Comparison of ENCODE assay signal across 1 cellular context in the genomic region with DNA sequence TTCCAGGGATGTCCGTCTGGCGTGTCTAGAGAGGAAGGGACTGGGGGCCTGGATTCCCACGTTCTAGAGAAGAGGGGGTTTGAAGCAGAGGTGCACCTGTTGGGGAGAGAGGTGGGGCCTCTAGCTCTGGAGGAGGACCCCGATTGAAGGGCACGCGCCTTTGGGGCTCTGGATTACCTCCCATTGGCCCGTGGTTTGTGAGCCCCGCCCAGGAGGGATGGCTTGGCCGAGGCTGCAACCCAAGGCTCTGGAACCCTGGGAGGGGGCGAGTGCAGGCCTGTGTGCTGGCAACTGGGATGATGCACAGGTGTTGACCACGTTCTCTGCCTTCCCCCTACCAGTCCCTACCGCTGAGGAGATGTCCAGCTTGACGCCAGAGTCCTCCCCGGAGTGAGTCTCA.
TF ChIP-seq lines count a peak whose summit lies in the region.

No MANE protein-coding gene starts in this region.

TF ChIP-seq in GM23338, 12 proteins besides CTCF, POLR2A, EP300 and RAD21 (continued from another document):
- TF ChIP-seq, protein P1, sequence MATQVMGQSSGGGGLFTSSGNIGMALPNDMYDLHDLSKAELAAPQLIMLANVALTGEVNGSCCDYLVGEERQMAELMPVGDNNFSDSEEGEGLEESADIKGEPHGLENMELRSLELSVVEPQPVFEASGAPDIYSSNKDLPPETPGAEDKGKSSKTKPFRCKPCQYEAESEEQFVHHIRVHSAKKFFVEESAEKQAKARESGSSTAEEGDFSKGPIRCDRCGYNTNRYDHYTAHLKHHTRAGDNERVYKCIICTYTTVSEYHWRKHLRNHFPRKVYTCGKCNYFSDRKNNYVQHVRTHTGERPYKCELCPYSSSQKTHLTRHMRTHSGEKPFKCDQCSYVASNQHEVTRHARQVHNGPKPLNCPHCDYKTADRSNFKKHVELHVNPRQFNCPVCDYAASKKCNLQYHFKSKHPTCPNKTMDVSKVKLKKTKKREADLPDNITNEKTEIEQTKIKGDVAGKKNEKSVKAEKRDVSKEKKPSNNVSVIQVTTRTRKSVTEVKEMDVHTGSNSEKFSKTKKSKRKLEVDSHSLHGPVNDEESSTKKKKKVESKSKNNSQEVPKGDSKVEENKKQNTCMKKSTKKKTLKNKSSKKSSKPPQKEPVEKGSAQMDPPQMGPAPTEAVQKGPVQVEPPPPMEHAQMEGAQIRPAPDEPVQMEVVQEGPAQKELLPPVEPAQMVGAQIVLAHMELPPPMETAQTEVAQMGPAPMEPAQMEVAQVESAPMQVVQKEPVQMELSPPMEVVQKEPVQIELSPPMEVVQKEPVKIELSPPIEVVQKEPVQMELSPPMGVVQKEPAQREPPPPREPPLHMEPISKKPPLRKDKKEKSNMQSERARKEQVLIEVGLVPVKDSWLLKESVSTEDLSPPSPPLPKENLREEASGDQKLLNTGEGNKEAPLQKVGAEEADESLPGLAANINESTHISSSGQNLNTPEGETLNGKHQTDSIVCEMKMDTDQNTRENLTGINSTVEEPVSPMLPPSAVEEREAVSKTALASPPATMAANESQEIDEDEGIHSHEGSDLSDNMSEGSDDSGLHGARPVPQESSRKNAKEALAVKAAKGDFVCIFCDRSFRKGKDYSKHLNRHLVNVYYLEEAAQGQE (IDR thresholded peaks at IDR 0.05; ENCODE audit: unreplicated experiment), result no peak
- TF ChIP-seq, protein P2, sequence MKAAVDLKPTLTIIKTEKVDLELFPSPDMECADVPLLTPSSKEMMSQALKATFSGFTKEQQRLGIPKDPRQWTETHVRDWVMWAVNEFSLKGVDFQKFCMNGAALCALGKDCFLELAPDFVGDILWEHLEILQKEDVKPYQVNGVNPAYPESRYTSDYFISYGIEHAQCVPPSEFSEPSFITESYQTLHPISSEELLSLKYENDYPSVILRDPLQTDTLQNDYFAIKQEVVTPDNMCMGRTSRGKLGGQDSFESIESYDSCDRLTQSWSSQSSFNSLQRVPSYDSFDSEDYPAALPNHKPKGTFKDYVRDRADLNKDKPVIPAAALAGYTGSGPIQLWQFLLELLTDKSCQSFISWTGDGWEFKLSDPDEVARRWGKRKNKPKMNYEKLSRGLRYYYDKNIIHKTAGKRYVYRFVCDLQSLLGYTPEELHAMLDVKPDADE (IDR thresholded peaks at IDR 0.05), result no peak
- TF ChIP-seq POLR2AphosphoS5 (IDR thresholded peaks at IDR 0.05; ENCODE audit: low read depth) (no peak), EZH2 (IDR thresholded peaks at IDR 0.05; ENCODE audit: low read depth, unreplicated experiment) (no peak), STAT1 (IDR thresholded peaks at IDR 0.05; ENCODE audit: unreplicated experiment) (no peak)
- TF ChIP-seq, protein P3, sequence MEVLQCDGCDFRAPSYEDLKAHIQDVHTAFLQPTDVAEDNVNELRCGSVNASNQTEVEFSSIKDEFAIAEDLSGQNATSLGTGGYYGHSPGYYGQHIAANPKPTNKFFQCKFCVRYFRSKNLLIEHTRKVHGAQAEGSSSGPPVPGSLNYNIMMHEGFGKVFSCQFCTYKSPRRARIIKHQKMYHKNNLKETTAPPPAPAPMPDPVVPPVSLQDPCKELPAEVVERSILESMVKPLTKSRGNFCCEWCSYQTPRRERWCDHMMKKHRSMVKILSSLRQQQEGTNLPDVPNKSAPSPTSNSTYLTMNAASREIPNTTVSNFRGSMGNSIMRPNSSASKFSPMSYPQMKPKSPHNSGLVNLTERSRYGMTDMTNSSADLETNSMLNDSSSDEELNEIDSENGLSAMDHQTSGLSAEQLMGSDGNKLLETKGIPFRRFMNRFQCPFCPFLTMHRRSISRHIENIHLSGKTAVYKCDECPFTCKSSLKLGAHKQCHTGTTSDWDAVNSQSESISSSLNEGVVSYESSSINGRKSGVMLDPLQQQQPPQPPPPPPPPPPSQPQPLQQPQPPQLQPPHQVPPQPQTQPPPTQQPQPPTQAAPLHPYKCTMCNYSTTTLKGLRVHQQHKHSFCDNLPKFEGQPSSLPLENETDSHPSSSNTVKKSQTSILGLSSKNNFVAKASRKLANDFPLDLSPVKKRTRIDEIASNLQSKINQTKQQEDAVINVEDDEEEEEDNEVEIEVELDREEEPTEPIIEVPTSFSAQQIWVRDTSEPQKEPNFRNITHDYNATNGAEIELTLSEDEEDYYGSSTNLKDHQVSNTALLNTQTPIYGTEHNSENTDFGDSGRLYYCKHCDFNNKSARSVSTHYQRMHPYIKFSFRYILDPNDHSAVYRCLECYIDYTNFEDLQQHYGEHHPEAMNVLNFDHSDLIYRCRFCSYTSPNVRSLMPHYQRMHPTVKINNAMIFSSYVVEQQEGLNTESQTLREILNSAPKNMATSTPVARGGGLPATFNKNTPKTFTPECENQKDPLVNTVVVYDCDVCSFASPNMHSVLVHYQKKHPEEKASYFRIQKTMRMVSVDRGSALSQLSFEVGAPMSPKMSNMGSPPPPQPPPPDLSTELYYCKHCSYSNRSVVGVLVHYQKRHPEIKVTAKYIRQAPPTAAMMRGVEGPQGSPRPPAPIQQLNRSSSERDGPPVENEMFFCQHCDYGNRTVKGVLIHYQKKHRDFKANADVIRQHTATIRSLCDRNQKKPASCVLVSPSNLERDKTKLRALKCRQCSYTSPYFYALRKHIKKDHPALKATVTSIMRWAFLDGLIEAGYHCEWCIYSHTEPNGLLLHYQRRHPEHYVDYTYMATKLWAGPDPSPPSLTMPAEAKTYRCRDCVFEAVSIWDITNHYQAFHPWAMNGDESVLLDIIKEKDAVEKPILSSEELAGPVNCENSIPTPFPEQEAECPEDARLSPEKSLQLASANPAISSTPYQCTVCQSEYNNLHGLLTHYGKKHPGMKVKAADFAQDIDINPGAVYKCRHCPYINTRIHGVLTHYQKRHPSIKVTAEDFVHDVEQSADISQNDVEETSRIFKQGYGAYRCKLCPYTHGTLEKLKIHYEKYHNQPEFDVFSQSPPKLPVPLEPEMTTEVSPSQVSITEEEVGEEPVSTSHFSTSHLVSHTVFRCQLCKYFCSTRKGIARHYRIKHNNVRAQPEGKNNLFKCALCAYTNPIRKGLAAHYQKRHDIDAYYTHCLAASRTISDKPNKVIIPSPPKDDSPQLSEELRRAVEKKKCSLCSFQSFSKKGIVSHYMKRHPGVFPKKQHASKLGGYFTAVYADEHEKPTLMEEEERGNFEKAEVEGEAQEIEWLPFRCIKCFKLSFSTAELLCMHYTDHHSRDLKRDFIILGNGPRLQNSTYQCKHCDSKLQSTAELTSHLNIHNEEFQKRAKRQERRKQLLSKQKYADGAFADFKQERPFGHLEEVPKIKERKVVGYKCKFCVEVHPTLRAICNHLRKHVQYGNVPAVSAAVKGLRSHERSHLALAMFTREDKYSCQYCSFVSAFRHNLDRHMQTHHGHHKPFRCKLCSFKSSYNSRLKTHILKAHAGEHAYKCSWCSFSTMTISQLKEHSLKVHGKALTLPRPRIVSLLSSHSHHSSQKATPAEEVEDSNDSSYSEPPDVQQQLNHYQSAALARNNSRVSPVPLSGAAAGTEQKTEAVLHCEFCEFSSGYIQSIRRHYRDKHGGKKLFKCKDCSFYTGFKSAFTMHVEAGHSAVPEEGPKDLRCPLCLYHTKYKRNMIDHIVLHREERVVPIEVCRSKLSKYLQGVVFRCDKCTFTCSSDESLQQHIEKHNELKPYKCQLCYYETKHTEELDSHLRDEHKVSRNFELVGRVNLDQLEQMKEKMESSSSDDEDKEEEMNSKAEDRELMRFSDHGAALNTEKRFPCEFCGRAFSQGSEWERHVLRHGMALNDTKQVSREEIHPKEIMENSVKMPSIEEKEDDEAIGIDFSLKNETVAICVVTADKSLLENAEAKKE (CRISPR knock-in tag; IDR thresholded peaks at IDR 0.05), result no peak
